ENCODE assay signal across 8 cellular contexts in the genomic region with DNA sequence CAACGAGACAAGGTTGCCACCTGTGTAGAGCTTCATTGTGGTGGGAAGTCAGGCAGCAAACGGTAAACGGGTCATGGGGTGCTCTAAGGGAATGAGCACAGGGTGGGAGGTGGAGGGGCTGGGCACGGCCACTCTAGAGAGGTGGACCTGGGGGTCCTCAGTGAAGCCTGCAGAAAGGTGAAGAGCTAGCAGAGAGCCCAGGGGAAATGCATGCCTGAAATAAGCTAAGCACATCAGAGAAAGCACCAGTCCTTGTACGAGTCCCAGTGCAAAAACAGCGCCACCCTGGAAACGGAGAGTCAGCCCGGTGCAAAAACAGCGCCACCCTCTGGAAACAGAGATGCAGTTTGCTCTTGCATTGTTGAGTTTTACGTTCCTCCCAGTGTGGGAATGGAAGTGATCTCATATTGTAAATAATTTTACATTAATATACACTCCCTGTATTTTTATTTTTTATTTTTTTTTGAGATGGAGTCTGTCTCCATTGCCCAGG.
DNase-seq lines count a peak whose midpoint lies in the region; ATAC-seq and TF ChIP-seq lines count a peak whose summit lies in the region.

No MANE protein-coding gene starts in this region.

- H3K9me3 ChIP-seq in transverse colon, result no peaks in the 10 kb centered on the region

- H3K36me3 Mint-ChIP-seq in activated T-cell treated with anti-CD3 and anti-CD28 coated beads, Interleukin-2, amount 50 U/mL, for 72 hours (ENCODE audit: insufficient read depth in 2 of 2), result no peaks in the 10 kb centered on the region
- no peaks in the 10 kb centered on the region for H3K36me3 Mint-ChIP-seq in activated T-cell treated with anti-CD3 and anti-CD28 coated beads, Interleukin-2, amount 50 U/mL, for 4 hours (ENCODE audit: insufficient read depth)
- H3K36me3 Mint-ChIP-seq in activated naive CD4-positive, alpha-beta T cell treated with anti-CD3 and anti-CD28 coated beads, Interleukin-2, amount 10 ng/mL, durations not matched to agents 7 days and 5 days, result no peaks in the 10 kb centered on the region
- no peaks in the 10 kb centered on the region for H3K36me3 Mint-ChIP-seq in T-helper 2 cell treated with Interferon-gamma antibody and Interleukin-4, amounts not matched to agents 5 μg/mL and 100 μg/mL, for 36 hours (ENCODE audit: low read depth)

- H3K4me3 ChIP-seq in transverse colon, result no peak overlapping the region

- no peak for TF ChIP-seq EP300 in transverse colon (IDR thresholded peaks at IDR 0.05; ENCODE audit: low read depth)

- no peaks in the 10 kb centered on the region for H3K27me3 ChIP-seq in transverse colon

- no peaks in the 10 kb centered on the region for H3K9me3 Mint-ChIP-seq in activated T-cell treated with anti-CD3 and anti-CD28 coated beads, Interleukin-2, amount 50 U/mL, for 72 hours
- no peaks in the 10 kb centered on the region for H3K9me3 Mint-ChIP-seq in activated T-cell treated with anti-CD3 and anti-CD28 coated beads, Interleukin-2, amount 50 U/mL, for 4 hours
- no peaks in the 10 kb centered on the region for H3K9me3 Mint-ChIP-seq in activated naive CD4-positive, alpha-beta T cell treated with anti-CD3 and anti-CD28 coated beads, Interleukin-2, amount 10 ng/mL, durations not matched to agents 7 days and 5 days
- no peaks in the 10 kb centered on the region for H3K9me3 Mint-ChIP-seq in T-helper 2 cell treated with Interferon-gamma antibody and Interleukin-4, amounts not matched to agents 5 μg/mL and 100 μg/mL, for 36 hours

- peak in 1 of 2 donors; percentile 42 for ATAC-seq in activated T-cell treated with anti-CD3 and anti-CD28 coated beads, Interleukin-2, amount 50 U/mL, for 72 hours (replicated peaks in 1 of 2)
- no peak for ATAC-seq in activated T-cell treated with anti-CD3 and anti-CD28 coated beads, Interleukin-2, amount 50 U/mL, for 4 hours

- no peak overlapping the region for H3K27ac Mint-ChIP-seq in activated T-cell treated with anti-CD3 and anti-CD28 coated beads, Interleukin-2, amount 50 U/mL, for 72 hours
- no peak overlapping the region for H3K27ac Mint-ChIP-seq in activated naive CD4-positive, alpha-beta T cell treated with anti-CD3 and anti-CD28 coated beads, Interleukin-2, amount 10 ng/mL, durations not matched to agents 7 days and 5 days
- no peak overlapping the region for H3K27ac Mint-ChIP-seq in T-helper 2 cell treated with Interferon-gamma antibody and Interleukin-4, amounts not matched to agents 5 μg/mL and 100 μg/mL, for 36 hours

- TF ChIP-seq CTCF in transverse colon (IDR thresholded peaks at IDR 0.05), result peak; percentile 20 to 71 (median 46)

- intact Hi-C loops in transverse colon (cut with DNase I; ENCODE audit: low total_unique reads), result no loop called here

- H3K27ac ChIP-seq in transverse colon, result no peak overlapping the region

- in situ Hi-C loops in transverse colon (cut with MboI; ENCODE audit: low pct_ligation_motif_present in 1 of 4, low pct_unique_long_range_greater_than_20kb in 1 of 4, low sequenced_read_pairs in 3 of 4), result no loop called here

- no peak overlapping the region for H3K4me3 Mint-ChIP-seq in activated T-cell treated with anti-CD3 and anti-CD28 coated beads, Interleukin-2, amount 50 U/mL, for 72 hours
- no peak overlapping the region for H3K4me3 Mint-ChIP-seq in activated T-cell treated with anti-CD3 and anti-CD28 coated beads, Interleukin-2, amount 50 U/mL, for 4 hours
- H3K4me3 Mint-ChIP-seq in activated naive CD4-positive, alpha-beta T cell treated with anti-CD3 and anti-CD28 coated beads, Interleukin-2, amount 10 ng/mL, durations not matched to agents 7 days and 5 days, result no peak overlapping the region
- H3K4me3 Mint-ChIP-seq in T-helper 2 cell treated with Interferon-gamma antibody and Interleukin-4, amounts not matched to agents 5 μg/mL and 100 μg/mL, for 36 hours, result no peak overlapping the region

- no peak for TF ChIP-seq POLR2A in transverse colon (IDR thresholded peaks at IDR 0.05)

- peaks cover 0 to 3% (median 0%) of the 10 kb centered on the region in 4 donors for H3K4me1 ChIP-seq in transverse colon

- WGBS in transverse colon (ENCODE audit: low coverage in 1 of 2), 2 donors, result 43% methylated on average over 7 to 10 of the region's 10 CpGs

- no peaks in the 10 kb centered on the region for H3K4me1 Mint-ChIP-seq in activated T-cell treated with anti-CD3 and anti-CD28 coated beads, Interleukin-2, amount 50 U/mL, for 72 hours (ENCODE audit: low read depth)
- H3K4me1 Mint-ChIP-seq in activated T-cell treated with anti-CD3 and anti-CD28 coated beads, Interleukin-2, amount 50 U/mL, for 4 hours (ENCODE audit: low read depth), result peaks cover 7% of the 10 kb centered on the region
- peaks cover 4% of the 10 kb centered on the region for H3K4me1 Mint-ChIP-seq in activated naive CD4-positive, alpha-beta T cell treated with anti-CD3 and anti-CD28 coated beads, Interleukin-2, amount 10 ng/mL, durations not matched to agents 7 days and 5 days
- no peaks in the 10 kb centered on the region for H3K4me1 Mint-ChIP-seq in T-helper 2 cell treated with Interferon-gamma antibody and Interleukin-4, amounts not matched to agents 5 μg/mL and 100 μg/mL, for 36 hours (ENCODE audit: low read depth)

- CTCF ChIA-PET in activated naive CD4-positive, alpha-beta T cell treated with anti-CD3 and anti-CD28 coated beads, Interleukin-2, amount 10 ng/mL, durations not matched to agents 7 days and 5 days (lab: Charles Lee), result interaction anchor here (0.6 to 1.5 kb wide), 22 partner anchors 8 to 224 kb away, joined by 3 to 13 read pairs (median 3); no protein-coding TSS in a partner anchor

- peak; percentile 30 to 47 for DNase-seq in activated T-cell treated with anti-CD3 and anti-CD28 coated beads, Interleukin-2, amount 50 U/mL, for 72 hours
- DNase-seq in activated T-cell treated with anti-CD3 and anti-CD28 coated beads, Interleukin-2, amount 50 U/mL, for 4 hours, result no peak
- DNase-seq in NCI-H524 (lab: John Stamatoyannopoulos, UW) (peak; percentile 62 to 80), iPS-NIHi7 (ENCODE audit: extremely low spot score) (peak; percentile 67), transverse colon (peak; percentile 50), DMS79 (lab: John Stamatoyannopoulos, UW) (no peak)
- DNase-seq in activated naive CD4-positive, alpha-beta T cell treated with anti-CD3 and anti-CD28 coated beads, Interleukin-2, amount 10 ng/mL, durations not matched to agents 7 days and 5 days, result peak; percentile 74
- no peak for DNase-seq in T-helper 2 cell treated with Interferon-gamma antibody and Interleukin-4, amounts not matched to agents 5 μg/mL and 100 μg/mL, for 36 hours (ENCODE audit: low spot score)

- H3K36me3 ChIP-seq in transverse colon, result no peaks in the 10 kb centered on the region

- H3K27me3 Mint-ChIP-seq in activated T-cell treated with anti-CD3 and anti-CD28 coated beads, Interleukin-2, amount 50 U/mL, for 72 hours (ENCODE audit: low read depth), result no peaks in the 10 kb centered on the region
- H3K27me3 Mint-ChIP-seq in activated T-cell treated with anti-CD3 and anti-CD28 coated beads, Interleukin-2, amount 50 U/mL, for 4 hours (ENCODE audit: low read depth), result peaks cover 6% of the 10 kb centered on the region
- H3K27me3 Mint-ChIP-seq in activated naive CD4-positive, alpha-beta T cell treated with anti-CD3 and anti-CD28 coated beads, Interleukin-2, amount 10 ng/mL, durations not matched to agents 7 days and 5 days, result peaks cover 31% of the 10 kb centered on the region
- peaks cover 13% of the 10 kb centered on the region for H3K27me3 Mint-ChIP-seq in T-helper 2 cell treated with Interferon-gamma antibody and Interleukin-4, amounts not matched to agents 5 μg/mL and 100 μg/mL, for 36 hours (ENCODE audit: low read depth)

Comparison
In these comparisons a context has a peak if more than half of its experiments do, and no peak if none do; other contexts are left out.
1. DNase-seq: peak in activated T-cell treated with anti-CD3 and anti-CD28 coated beads, Interleukin-2, amount 50 U/mL, for 72 hours (2 of 2), NCI-H524 (2 of 2), activated naive CD4-positive, alpha-beta T cell treated with anti-CD3 and anti-CD28 coated beads, Interleukin-2, amount 10 ng/mL, durations not matched to agents 7 days and 5 days (single experiment), iPS-NIHi7 (single experiment) and transverse colon (single experiment); none in activated T-cell treated with anti-CD3 and anti-CD28 coated beads, Interleukin-2, amount 50 U/mL, for 4 hours (single experiment), DMS79 (single experiment) and T-helper 2 cell treated with Interferon-gamma antibody and Interleukin-4, amounts not matched to agents 5 μg/mL and 100 μg/mL, for 36 hours (single experiment).